In genomic region chr3:116148881-116149530, GRCh38 we compare ENCODE assay signal across 12 cellular contexts.
DNase-seq lines count a peak whose midpoint lies in the region; TF ChIP-seq lines count a peak whose summit lies in the region.
"Had no signal": no experiment of that assay in that cellular context is flagged by ENCODE, and none has a peak within 500 bp of the region (broad histone marks: within the 10 kb centered on the region; RNA-seq: fewer than 3 reads in every experiment).

No MANE protein-coding gene starts in this region.

- no peak for TF ChIP-seq CTCF in WI38 (IDR thresholded peaks at IDR 0.05; ENCODE audit: low read depth, low read length)
- TF ChIP-seq CTCF in colonic mucosa (IDR thresholded peaks at IDR 0.05) = no peak

- H3K4me1 ChIP-seq in mesenchymal stem cell (ENCODE audit: control insufficient read depth, insufficient read depth, low read depth, low read length) (peaks cover 2% of the 10 kb centered on the region), colonic mucosa (no peaks in the 10 kb centered on the region)
- H3K4me1 ChIP-seq: prostate gland, testis had no signal

- H3K27ac ChIP-seq in mesenchymal stem cell (ENCODE audit: low read length, poor library complexity, severe bottlenecking) (peak overlapping the region; percentile 64), colonic mucosa (no peak overlapping the region)
- H3K27ac ChIP-seq: C4-2B, prostate gland, testis had no signal

- DNase-seq in DMS 273 treated with DMSO at 0.1 percent for 48 hours (lab: John Stamatoyannopoulos, UW) (peak; percentile 18), NCI-H1092 treated with DMSO at 0.1 percent for 48 hours (lab: John Stamatoyannopoulos, UW) (peak; percentile 53), mesenchymal stem cell (peak; percentile 44), AML-193 (lab: John Stamatoyannopoulos, UW) (no peak), colonic mucosa (no peak), OCI-M2 (lab: John Stamatoyannopoulos, UW; ENCODE audit: unreplicated experiment) (no peak)
- no peak for DNase-seq in activated CD4-positive, alpha-beta T cell treated with anti-CD3 and anti-CD28 coated beads, Interleukin-2, amount 50 U/mL, for 1 hour
- DNase-seq: activated T-cell treated with anti-CD3 and anti-CD28 coated beads, Interleukin-2, amount 50 U/mL, for 4 hours; testis had no signal

- no peak overlapping the region for H3K4ac ChIP-seq in mesenchymal stem cell (ENCODE audit: low read depth in 1 of 2, low read length in 2 of 2)

- no peak overlapping the region for H3K23ac ChIP-seq in mesenchymal stem cell (ENCODE audit: low read length in 2 of 2)

- H3K9ac ChIP-seq in mesenchymal stem cell (ENCODE audit: low read length) = no peak overlapping the region
- no peak overlapping the region for H3K9ac ChIP-seq in colonic mucosa (ENCODE audit: low read depth in 2 of 2, low read length in 2 of 2)

- H2BK5ac ChIP-seq in mesenchymal stem cell (ENCODE audit: low read depth, low read length, poor library complexity, severe bottlenecking) = no peak overlapping the region

- no peak overlapping the region for H2BK120ac ChIP-seq in mesenchymal stem cell (ENCODE audit: low read depth, low read length)

- no peak overlapping the region for H2AFZ ChIP-seq in mesenchymal stem cell (ENCODE audit: low read depth, low read length)

- H3K4me2 ChIP-seq in mesenchymal stem cell (ENCODE audit: low read length, poor library complexity, severe bottlenecking) = no peak overlapping the region

- no peak overlapping the region for H3K14ac ChIP-seq in mesenchymal stem cell (ENCODE audit: low read length in 2 of 2)

- no peak overlapping the region for H4K8ac ChIP-seq in mesenchymal stem cell (ENCODE audit: low read length)

- peaks cover 13% of the 10 kb centered on the region for H3K79me1 ChIP-seq in mesenchymal stem cell (replicated peaks; ENCODE audit: low read length, poor library complexity, severe bottlenecking)

- H2AK5ac ChIP-seq in mesenchymal stem cell (ENCODE audit: low read length, severe bottlenecking) = no peak overlapping the region

- no peak overlapping the region for H2BK12ac ChIP-seq in mesenchymal stem cell (ENCODE audit: low read length in 2 of 2)

- H3K4me3 ChIP-seq in WI38 (ENCODE audit: low read depth, low read length) (peak overlapping the region; percentile 13; the same call in 1 of the 2 replicates), mesenchymal stem cell (ENCODE audit: insufficient read depth in 1 of 2, low read depth in 1 of 2, low read length in 2 of 2) (no peak overlapping the region), colonic mucosa (no peak overlapping the region)
- H3K4me3 ChIP-seq: prostate gland, testis had no signal

- WGBS in mesenchymal stem cell = 68% methylated on average over 3 of the region's 4 CpGs

- intact Hi-C loops in colonic mucosa (cut with DNase I) = no loop called here

- H3K27me3 ChIP-seq in mesenchymal stem cell (ENCODE audit: control insufficient read depth in 1 of 2, insufficient read depth in 1 of 2, low read length in 2 of 2) = no peaks in the 10 kb centered on the region
- no peaks in the 10 kb centered on the region for H3K27me3 ChIP-seq in colonic mucosa
- H3K27me3 ChIP-seq: testis had no signal

- H3K36me3 ChIP-seq in mesenchymal stem cell (ENCODE audit: control insufficient read depth in 1 of 2, insufficient read depth in 2 of 2, low read depth in 1 of 2, low read length in 2 of 2) = no peaks in the 10 kb centered on the region
- no peaks in the 10 kb centered on the region for H3K36me3 ChIP-seq in colonic mucosa
- H3K36me3 ChIP-seq: prostate gland had no signal

- peaks cover 15% of the 10 kb centered on the region for H3K9me3 ChIP-seq in mesenchymal stem cell (ENCODE audit: control insufficient read depth, low read length)
- no peaks in the 10 kb centered on the region for H3K9me3 ChIP-seq in colonic mucosa
- H3K9me3 ChIP-seq: prostate gland, testis had no signal

- no peak overlapping the region for H4K91ac ChIP-seq in mesenchymal stem cell (ENCODE audit: low read length)

- no peak overlapping the region for H2BK15ac ChIP-seq in mesenchymal stem cell (ENCODE audit: low read depth, poor library complexity, severe bottlenecking)

- no peak overlapping the region for H3K18ac ChIP-seq in mesenchymal stem cell (ENCODE audit: low read depth in 1 of 2, low read length in 2 of 2)

Comparison
In these comparisons a context has a peak if more than half of its experiments do, and no peak if none do; other contexts are left out.
1. DNase-seq: peak in DMS 273 treated with DMSO at 0.1 percent for 48 hours (single experiment), NCI-H1092 treated with DMSO at 0.1 percent for 48 hours (single experiment) and mesenchymal stem cell (single experiment); none in AML-193 (0 of 2), colonic mucosa (single experiment), activated CD4-positive, alpha-beta T cell treated with anti-CD3 and anti-CD28 coated beads, Interleukin-2, amount 50 U/mL, for 1 hour (single experiment) and OCI-M2 (single experiment).